Comparison of ENCODE assay signal across 14 cellular contexts in genomic region chr1:26703466-26703865, GRCh38. TPM values are rescaled to one million over a fixed set of nuclear protein-coding genes. Genes with fewer than 3 reads are reported as not detected.
DNase-seq lines count a peak whose midpoint lies in the region; ATAC-seq and TF ChIP-seq lines count a peak whose summit lies in the region.
"Had no signal": no experiment of that assay in that cellular context is flagged by ENCODE, and none has a peak within 500 bp of the region (broad histone marks: within the 10 kb centered on the region; RNA-seq: fewer than 3 reads in every experiment).

No MANE protein-coding gene starts in this region.

- H2AFZ ChIP-seq in DND-41 (ENCODE audit: low read depth, low read length) = no peak overlapping the region

- no peaks in the 10 kb centered on the region for H3K9me3 ChIP-seq in DND-41 (ENCODE audit: insufficient read depth, low read length, severe bottlenecking)
- no peaks in the 10 kb centered on the region for H3K9me3 ChIP-seq in prostate gland
- H3K9me3 ChIP-seq: uterus had no signal

- H3K4me2 ChIP-seq in DND-41 (ENCODE audit: insufficient read depth, low read length) = peak overlapping the region; percentile 97; the same call in 1 of the 2 replicates

- H3K27me3 ChIP-seq in DND-41 (ENCODE audit: insufficient read depth, low read length, poor library complexity) (no peaks in the 10 kb centered on the region), prostate gland (replicated peaks; ENCODE audit: insufficient read depth) (no peaks in the 10 kb centered on the region)
- H3K27me3 ChIP-seq: cardiac muscle cell, uterus had no signal

- H3K27ac ChIP-seq in DND-41 (ENCODE audit: low read length) (no peak overlapping the region), prostate gland (peak overlapping the region; percentile 53 to 75)
- H3K27ac ChIP-seq: cardiac muscle cell had no signal

- H4K20me1 ChIP-seq in DND-41 (ENCODE audit: insufficient read depth, low read length) = peaks cover 90% of the 10 kb centered on the region

- H3K36me3 ChIP-seq in DND-41 (ENCODE audit: insufficient read depth, low read length) (peaks cover 81% of the 10 kb centered on the region), prostate gland (no peaks in the 10 kb centered on the region)
- H3K36me3 ChIP-seq: cardiac muscle cell, uterus had no signal

- H3K79me2 ChIP-seq in DND-41 (ENCODE audit: insufficient read depth, low read length) = peaks cover 100% of the 10 kb centered on the region

- DNase-seq in DND-41 (no peak), NCI-H226 (peak; percentile 14), dermis blood vessel endothelial cell (peak; percentile 48), prostate gland (ENCODE audit: low spot score) (no peak), CD1c-positive myeloid dendritic cell (ENCODE audit: extremely low spot score) (no peak), HuH-7 (ENCODE audit: low spot score) (no peak)
- no peak for DNase-seq in effector CD8-positive, alpha-beta T cell (lab: John Stamatoyannopoulos, UW)
- DNase-seq: GF-D8; head of caudate nucleus; NCI-H1930; Right ventricle myocardium superior; stimulated activated CD8-positive, alpha-beta memory T cell treated with anti-CD3 and anti-CD28 coated beads, Interleukin-4, amount 100 ng/mL, for 48 hours; uterus had no signal

- TF ChIP-seq CTCF in DND-41 (IDR thresholded peaks at IDR 0.05; ENCODE audit: borderline replicate concordance, extremely low read depth, low read length, poor library complexity, severe bottlenecking) (no peak), prostate gland (IDR thresholded peaks at IDR 0.05) (no peak)

- intact Hi-C loops in prostate gland (cut with DNase I) = no loop called here

- no peak for ATAC-seq in DND-41 (ENCODE audit: insufficient read depth, low read depth)

- TF ChIP-seq POLR2A in prostate gland (IDR thresholded peaks at IDR 0.05) = no peak

- H3K4me3 ChIP-seq in DND-41 (ENCODE audit: low read depth in 1 of 2, low read length in 2 of 2) (no peak overlapping the region; a peak in 1 of 4 replicates), prostate gland (no peak overlapping the region)
- H3K4me3 ChIP-seq: cardiac muscle cell, uterus had no signal

- H3K4me1 ChIP-seq in DND-41 (ENCODE audit: insufficient read depth, low read length) (peaks cover 71% of the 10 kb centered on the region), prostate gland (replicated peaks) (peaks cover 71% of the 10 kb centered on the region)

- no peak overlapping the region for H3K9ac ChIP-seq in DND-41 (ENCODE audit: low read depth, low read length)

RNA-seq across cellular contexts. Expression of gene ARID1A, which starts 7.7 kb away (rescaled TPM):
- 14.5 and 28.3 TPM in 2 replicates for total RNA-seq in dermis blood vessel endothelial cell
- 10 to 100 TPM; 71.4 to 92.8 TPM for total RNA-seq in prostate gland

Comparison
In these comparisons a context has a peak if more than half of its experiments do, and no peak if none do; other contexts are left out.
1. DNase-seq: peak in NCI-H226 (single experiment) and dermis blood vessel endothelial cell (single experiment); none in DND-41 (single experiment), prostate gland (single experiment), CD1c-positive myeloid dendritic cell (single experiment), effector CD8-positive, alpha-beta T cell (single experiment) and HuH-7 (single experiment).